In genomic region chr1:5868931-5869500, GRCh38 we compare ENCODE assay signal across 15 cellular contexts.
A peak's percentile ranks its signal among the peaks of the same experiment; 100 is the strongest.
DNase-seq lines count a peak whose midpoint lies in the region; ATAC-seq, FAIRE-seq and TF ChIP-seq lines count a peak whose summit lies in the region.
"Had no signal": no experiment of that assay in that cellular context is flagged by ENCODE, and none has a peak within 500 bp of the region (broad histone marks: within the 10 kb centered on the region; RNA-seq: fewer than 3 reads in every experiment).

No MANE protein-coding gene starts in this region.

- no peak overlapping the region for H2BK12ac ChIP-seq in neuronal stem cell (ENCODE audit: low read length)

- H4K91ac ChIP-seq in neuronal stem cell (ENCODE audit: low read depth, low read length, poor library complexity), result peak overlapping the region; percentile 62

- TF ChIP-seq CTCF in HepG2 (CRISPR knock-in tag; IDR thresholded peaks at IDR 0.05), result no peak
- no peak for TF ChIP-seq CTCF in right lobe of liver (IDR thresholded peaks at IDR 0.05)
- TF ChIP-seq CTCF in bronchial epithelial cell (IDR thresholded peaks at IDR 0.05; ENCODE audit: insufficient read depth, low read length, severe bottlenecking), result no peak
- no peak for TF ChIP-seq CTCF in CD4-positive, alpha-beta T cell (IDR thresholded peaks at IDR 0.05)

- H2AFZ ChIP-seq in HepG2 (ENCODE audit: low read length) (no peak overlapping the region), neuronal stem cell (ENCODE audit: low read length) (no peak overlapping the region)

- H4K20me1 ChIP-seq in HepG2 (ENCODE audit: insufficient read depth, low read length), result no peaks in the 10 kb centered on the region
- H4K20me1 ChIP-seq: BLaER1 had no signal

- H3K4me1 ChIP-seq in HepG2 (ENCODE audit: insufficient read depth, low read length) (no peaks in the 10 kb centered on the region), right lobe of liver (no peaks in the 10 kb centered on the region), neuronal stem cell (ENCODE audit: control insufficient read depth in 2 of 2, insufficient read depth in 1 of 2, low read depth in 1 of 2, low read length in 2 of 2) (peaks cover 0 to 22% of the 10 kb centered on the region in 2 donors)

- no peak overlapping the region for H2BK15ac ChIP-seq in neuronal stem cell (ENCODE audit: low read length)

- peak overlapping the region; percentile 85 for H3K14ac ChIP-seq in neuronal stem cell (ENCODE audit: low read length)

- DNase-seq in HepG2 (ENCODE audit: low spot score) (no peak), right lobe of liver (no peak), bronchial epithelial cell (ENCODE audit: low read depth) (no peak), neuronal stem cell (ENCODE audit: low spot score) (no peak), midbrain (lab: John Stamatoyannopoulos, UW) (no peak)
- no peak for DNase-seq in CD4-positive, alpha-beta T cell
- DNase-seq in activated T-cell treated with anti-CD3 and anti-CD28 coated beads, Interleukin-2, amount 50 U/mL, for 4 hours, result no peak
- DNase-seq: 8988T, AML-193, DMS79 treated with DMSO at 0.1 percent for 48 hours, EL, Karpas-422 had no signal

- TF ChIP-seq POLR2A in HepG2 (IDR thresholded peaks at IDR 0.05; ENCODE audit: insufficient read depth in 1 of 2, low read depth in 2 of 2, low read length in 2 of 2), result no peak
- no peak for TF ChIP-seq POLR2A in right lobe of liver (IDR thresholded peaks at IDR 0.05)

- H3K27me3 ChIP-seq in HepG2 (ENCODE audit: control insufficient read depth in 1 of 2, insufficient read depth in 2 of 2, low read length in 2 of 2) (no peaks in the 10 kb centered on the region), right lobe of liver (no peaks in the 10 kb centered on the region), bronchial epithelial cell (ENCODE audit: control insufficient read depth, insufficient read depth, low read length) (no peaks in the 10 kb centered on the region), neuronal stem cell (ENCODE audit: control insufficient read depth in 3 of 3, insufficient read depth in 3 of 3, low read depth in 1 of 3, low read length in 3 of 3) (peaks cover 0 to 6% (median 0%) of the 10 kb centered on the region in 3 experiments)
- H3K27me3 ChIP-seq in CD4-positive, alpha-beta T cell (ENCODE audit: control insufficient read depth, insufficient read depth, low read length), result no peaks in the 10 kb centered on the region
- H3K27me3 ChIP-seq: BLaER1 had no signal

- POLR2A ChIA-PET in HepG2 (lab: Yijun Ruan, JAX), result no interaction called here
- POLR2A ChIA-PET in CD4-positive, alpha-beta T cell (lab: Charles Lee), result no interaction called here

- in situ Hi-C loops in HepG2 (cut with HindIII; ENCODE audit: extremely low pct_ligation_motif_present, low pct_unique_long_range_greater_than_20kb), result no loop called here

- H4K8ac ChIP-seq in neuronal stem cell (ENCODE audit: low read depth, low read length), result peak overlapping the region; percentile 83

- H3K23ac ChIP-seq in neuronal stem cell (ENCODE audit: low read depth, low read length, poor library complexity), result peak overlapping the region; percentile 93

- no peaks in the 10 kb centered on the region for H3K9me3 Mint-ChIP-seq in CD4-positive, alpha-beta T cell
- H3K9me3 Mint-ChIP-seq in activated T-cell treated with anti-CD3 and anti-CD28 coated beads, Interleukin-2, amount 50 U/mL, for 4 hours, result no peaks in the 10 kb centered on the region

- no peak overlapping the region for H3K4me3 ChIP-seq in HepG2 (replicated peaks in 1 of 3; ENCODE audit: insufficient read depth in 1 of 3, low read depth in 2 of 3, low read length in 3 of 3)
- H3K4me3 ChIP-seq in right lobe of liver, result no peak overlapping the region
- no peak overlapping the region for H3K4me3 ChIP-seq in bronchial epithelial cell (ENCODE audit: low read depth, low read length)
- H3K4me3 ChIP-seq in neuronal stem cell (ENCODE audit: low read length in 2 of 2), result peak overlapping the region in 1 of 2 donors; percentile 31
- H3K4me3 ChIP-seq: BLaER1 had no signal

- H3K4me3 Mint-ChIP-seq in CD4-positive, alpha-beta T cell, result no peak overlapping the region
- H3K4me3 Mint-ChIP-seq in activated T-cell treated with anti-CD3 and anti-CD28 coated beads, Interleukin-2, amount 50 U/mL, for 4 hours, result no peak overlapping the region

- TF ChIP-seq EP300 in HepG2 (IDR thresholded peaks at IDR 0.05; ENCODE audit: low read depth in 2 of 2, low read length in 2 of 2), result no peak
- TF ChIP-seq EP300 in HepG2 (CRISPR knock-in tag; IDR thresholded peaks at IDR 0.05; ENCODE audit: borderline replicate concordance), result no peak

- H3K36me3 ChIP-seq in HepG2 (replicated peaks in 1 of 2; ENCODE audit: control insufficient read depth in 1 of 2, insufficient read depth in 2 of 2, low read length in 2 of 2) (peaks cover 6 to 26% of the 10 kb centered on the region in 2 experiments; a peak in 4 of 5 replicates), right lobe of liver (no peaks in the 10 kb centered on the region), bronchial epithelial cell (ENCODE audit: control insufficient read depth, insufficient read depth, low read length) (peaks cover 3% of the 10 kb centered on the region), neuronal stem cell (replicated peaks in 1 of 2; ENCODE audit: control insufficient read depth in 2 of 2, insufficient read depth in 2 of 2, low read length in 2 of 2) (peaks cover 28 to 34% of the 10 kb centered on the region in 2 donors)

- H3K4me1 Mint-ChIP-seq in CD4-positive, alpha-beta T cell (ENCODE audit: low read depth), result no peaks in the 10 kb centered on the region
- H3K4me1 Mint-ChIP-seq in activated T-cell treated with anti-CD3 and anti-CD28 coated beads, Interleukin-2, amount 50 U/mL, for 4 hours (ENCODE audit: low read depth), result no peaks in the 10 kb centered on the region

- CTCF ChIA-PET in HepG2 (lab: Yijun Ruan, JAX; ENCODE audit: low intra/inter-chr PET ratio, low total read pairs), result no interaction called here
- CTCF ChIA-PET in CD4-positive, alpha-beta T cell (lab: Charles Lee), result no interaction called here

- TF ChIP-seq RAD21 in HepG2 (CRISPR knock-in tag; IDR thresholded peaks at IDR 0.05), result no peak

- H3K4ac ChIP-seq in neuronal stem cell (ENCODE audit: low read length), result no peak overlapping the region

- H3K9ac ChIP-seq in HepG2 (ENCODE audit: insufficient read depth, low read depth, low read length), result no peak overlapping the region
- peak overlapping the region; percentile 78 for H3K9ac ChIP-seq in neuronal stem cell (ENCODE audit: low read depth, low read length, poor library complexity)
- H3K9ac ChIP-seq: BLaER1 had no signal

- H2BK5ac ChIP-seq in neuronal stem cell (ENCODE audit: low read length), result peak overlapping the region; percentile 35

- H3K27ac ChIP-seq in HepG2 (ENCODE audit: extremely low read length, insufficient read depth, low read length) (no peak overlapping the region), right lobe of liver (no peak overlapping the region), neuronal stem cell (replicated peaks; ENCODE audit: low read length) (no peak overlapping the region)
- H3K27ac ChIP-seq in CD4-positive, alpha-beta T cell (ENCODE audit: low read depth, low read length), result no peak overlapping the region
- H3K27ac ChIP-seq: BLaER1 had no signal

- H3K79me2 ChIP-seq in HepG2 (ENCODE audit: insufficient read depth, low read length), result no peaks in the 10 kb centered on the region

- H3K27ac Mint-ChIP-seq in CD4-positive, alpha-beta T cell, result no peak overlapping the region

- ATAC-seq in HepG2 (no peak), right lobe of liver (no peak)
- ATAC-seq in CD4-positive, alpha-beta T cell (ENCODE audit: poor library complexity), result no peak
- no peak for ATAC-seq in activated T-cell treated with anti-CD3 and anti-CD28 coated beads, Interleukin-2, amount 50 U/mL, for 4 hours
- ATAC-seq: HCT116 had no signal

- H2BK120ac ChIP-seq in neuronal stem cell (ENCODE audit: low read depth, low read length), result no peak overlapping the region

- H3K36me3 Mint-ChIP-seq in CD4-positive, alpha-beta T cell (ENCODE audit: low read depth), result peaks cover 11% of the 10 kb centered on the region
- peaks cover 23% of the 10 kb centered on the region for H3K36me3 Mint-ChIP-seq in activated T-cell treated with anti-CD3 and anti-CD28 coated beads, Interleukin-2, amount 50 U/mL, for 4 hours (ENCODE audit: insufficient read depth)

- FAIRE-seq in HepG2 (lab: Jason Lieb, UNC) (no peak), bronchial epithelial cell (lab: Jason Lieb, UNC) (peak; percentile 100)
- FAIRE-seq: G401.6 had no signal

- H3K4me2 ChIP-seq in HepG2 (ENCODE audit: low read depth, low read length) (no peak overlapping the region), neuronal stem cell (ENCODE audit: insufficient read depth, low read length, poor library complexity, severe bottlenecking) (no peak overlapping the region)
- H3K4me2 ChIP-seq: BLaER1 had no signal

- H2AK5ac ChIP-seq in neuronal stem cell (ENCODE audit: low read depth, low read length), result no peak overlapping the region

- no TSS peak for BruUV-seq in HepG2 (replicated peaks; lab: Mats Ljungman, UMichigan)

- 94% methylated on average over 6 of the region's 6 CpGs for WGBS in HepG2 (ENCODE audit: low lambda C conversion rate)
- WGBS in right lobe of liver (ENCODE audit: insufficient coverage, low coverage, low lambda C conversion rate, missing lambda C conversion rate), result 78% methylated on average over 4 of the region's 6 CpGs
- no CpG with 5 or more reads among the region's 6 CpGs for WGBS in neuronal stem cell (ENCODE audit: extremely low coverage in 2 of 2, insufficient read length in 2 of 2, insufficient replicate concordance in 1 of 2), 2 donors

- intact Hi-C loops in HepG2 (cut with micrococcal nuclease; ENCODE audit: unreplicated experiment), result no loop called here
- intact Hi-C loops in right lobe of liver (cut with DNase I), result no loop called here
- intact Hi-C loops in CD4-positive, alpha-beta T cell (cut with DNase I, micrococcal nuclease), result no loop called here

- H3K9me3 ChIP-seq in HepG2 (ENCODE audit: low read length) (no peaks in the 10 kb centered on the region), right lobe of liver (no peaks in the 10 kb centered on the region), neuronal stem cell (replicated peaks in 1 of 2; ENCODE audit: control insufficient read depth in 2 of 2, insufficient read depth in 1 of 2, low read depth in 1 of 2, low read length in 2 of 2) (peaks cover 2 to 9% of the 10 kb centered on the region in 2 donors)
- H3K9me3 ChIP-seq in CD4-positive, alpha-beta T cell (ENCODE audit: control insufficient read depth, low read length), result no peaks in the 10 kb centered on the region
- H3K9me3 ChIP-seq: BLaER1 had no signal

- peak overlapping the region; percentile 55 for H3K18ac ChIP-seq in neuronal stem cell (ENCODE audit: low read length)

- H3K27me3 Mint-ChIP-seq in CD4-positive, alpha-beta T cell, result no peaks in the 10 kb centered on the region
- H3K27me3 Mint-ChIP-seq in activated T-cell treated with anti-CD3 and anti-CD28 coated beads, Interleukin-2, amount 50 U/mL, for 4 hours (ENCODE audit: low read depth), result no peaks in the 10 kb centered on the region

- H3K79me1 ChIP-seq in neuronal stem cell (ENCODE audit: low read depth, low read length), result peaks cover 16% of the 10 kb centered on the region

TF ChIP-seq in HepG2, 621 proteins besides CTCF, POLR2A, EP300 and RAD21 (continues in another document):
- TF ChIP-seq NFIC (IDR thresholded peaks at IDR 0.05; ENCODE audit: low read length), result no peak
